In genomic region chr12:124837958-124838803, GRCh38 we compare ENCODE assay signal across 1 cellular context.
TF ChIP-seq lines count a peak whose summit lies in the region.

No MANE protein-coding gene starts in this region.

TF ChIP-seq in HepG2, 621 proteins besides CTCF, POLR2A, EP300 and RAD21 (continued from another document and continues in another):
- TF ChIP-seq, protein P1, sequence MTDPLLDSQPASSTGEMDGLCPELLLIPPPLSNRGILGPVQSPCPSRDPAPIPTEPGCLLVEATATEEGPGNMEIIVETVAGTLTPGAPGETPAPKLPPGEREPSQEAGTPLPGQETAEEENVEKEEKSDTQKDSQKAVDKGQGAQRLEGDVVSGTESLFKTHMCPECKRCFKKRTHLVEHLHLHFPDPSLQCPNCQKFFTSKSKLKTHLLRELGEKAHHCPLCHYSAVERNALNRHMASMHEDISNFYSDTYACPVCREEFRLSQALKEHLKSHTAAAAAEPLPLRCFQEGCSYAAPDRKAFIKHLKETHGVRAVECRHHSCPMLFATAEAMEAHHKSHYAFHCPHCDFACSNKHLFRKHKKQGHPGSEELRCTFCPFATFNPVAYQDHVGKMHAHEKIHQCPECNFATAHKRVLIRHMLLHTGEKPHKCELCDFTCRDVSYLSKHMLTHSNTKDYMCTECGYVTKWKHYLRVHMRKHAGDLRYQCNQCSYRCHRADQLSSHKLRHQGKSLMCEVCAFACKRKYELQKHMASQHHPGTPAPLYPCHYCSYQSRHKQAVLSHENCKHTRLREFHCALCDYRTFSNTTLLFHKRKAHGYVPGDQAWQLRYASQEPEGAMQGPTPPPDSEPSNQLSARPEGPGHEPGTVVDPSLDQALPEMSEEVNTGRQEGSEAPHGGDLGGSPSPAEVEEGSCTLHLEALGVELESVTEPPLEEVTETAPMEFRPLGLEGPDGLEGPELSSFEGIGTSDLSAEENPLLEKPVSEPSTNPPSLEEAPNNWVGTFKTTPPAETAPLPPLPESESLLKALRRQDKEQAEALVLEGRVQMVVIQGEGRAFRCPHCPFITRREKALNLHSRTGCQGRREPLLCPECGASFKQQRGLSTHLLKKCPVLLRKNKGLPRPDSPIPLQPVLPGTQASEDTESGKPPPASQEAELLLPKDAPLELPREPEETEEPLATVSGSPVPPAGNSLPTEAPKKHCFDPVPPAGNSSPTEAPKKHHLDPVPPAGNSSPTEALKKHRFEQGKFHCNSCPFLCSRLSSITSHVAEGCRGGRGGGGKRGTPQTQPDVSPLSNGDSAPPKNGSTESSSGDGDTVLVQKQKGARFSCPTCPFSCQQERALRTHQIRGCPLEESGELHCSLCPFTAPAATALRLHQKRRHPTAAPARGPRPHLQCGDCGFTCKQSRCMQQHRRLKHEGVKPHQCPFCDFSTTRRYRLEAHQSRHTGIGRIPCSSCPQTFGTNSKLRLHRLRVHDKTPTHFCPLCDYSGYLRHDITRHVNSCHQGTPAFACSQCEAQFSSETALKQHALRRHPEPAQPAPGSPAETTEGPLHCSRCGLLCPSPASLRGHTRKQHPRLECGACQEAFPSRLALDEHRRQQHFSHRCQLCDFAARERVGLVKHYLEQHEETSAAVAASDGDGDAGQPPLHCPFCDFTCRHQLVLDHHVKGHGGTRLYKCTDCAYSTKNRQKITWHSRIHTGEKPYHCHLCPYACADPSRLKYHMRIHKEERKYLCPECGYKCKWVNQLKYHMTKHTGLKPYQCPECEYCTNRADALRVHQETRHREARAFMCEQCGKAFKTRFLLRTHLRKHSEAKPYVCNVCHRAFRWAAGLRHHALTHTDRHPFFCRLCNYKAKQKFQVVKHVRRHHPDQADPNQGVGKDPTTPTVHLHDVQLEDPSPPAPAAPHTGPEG (CRISPR knock-in tag; IDR thresholded peaks at IDR 0.05), result peak; percentile 58; the same call in 1 of the 2 replicates
- peak; percentile 79; the same call in 1 of the 2 replicates for TF ChIP-seq MTERF4 (CRISPR knock-in tag; IDR thresholded peaks at IDR 0.05)
- no peak for TF ChIP-seq CBX2 (IDR thresholded peaks at IDR 0.05; ENCODE audit: low read depth, low read length)
- 0 out of 2 replicates have a peak, but pooled peaks have one; percentile 24 for TF ChIP-seq CBX2 (CRISPR knock-in tag; IDR thresholded peaks at IDR 0.05; ENCODE audit: low read depth)
- no peak for TF ChIP-seq ZNF562 (CRISPR knock-in tag; IDR thresholded peaks at IDR 0.05; ENCODE audit: borderline replicate concordance)
- TF ChIP-seq MED8 (CRISPR knock-in tag; IDR thresholded peaks at IDR 0.05; ENCODE audit: insufficient replicate concordance), result peak; percentile 68
- TF ChIP-seq, protein P2, sequence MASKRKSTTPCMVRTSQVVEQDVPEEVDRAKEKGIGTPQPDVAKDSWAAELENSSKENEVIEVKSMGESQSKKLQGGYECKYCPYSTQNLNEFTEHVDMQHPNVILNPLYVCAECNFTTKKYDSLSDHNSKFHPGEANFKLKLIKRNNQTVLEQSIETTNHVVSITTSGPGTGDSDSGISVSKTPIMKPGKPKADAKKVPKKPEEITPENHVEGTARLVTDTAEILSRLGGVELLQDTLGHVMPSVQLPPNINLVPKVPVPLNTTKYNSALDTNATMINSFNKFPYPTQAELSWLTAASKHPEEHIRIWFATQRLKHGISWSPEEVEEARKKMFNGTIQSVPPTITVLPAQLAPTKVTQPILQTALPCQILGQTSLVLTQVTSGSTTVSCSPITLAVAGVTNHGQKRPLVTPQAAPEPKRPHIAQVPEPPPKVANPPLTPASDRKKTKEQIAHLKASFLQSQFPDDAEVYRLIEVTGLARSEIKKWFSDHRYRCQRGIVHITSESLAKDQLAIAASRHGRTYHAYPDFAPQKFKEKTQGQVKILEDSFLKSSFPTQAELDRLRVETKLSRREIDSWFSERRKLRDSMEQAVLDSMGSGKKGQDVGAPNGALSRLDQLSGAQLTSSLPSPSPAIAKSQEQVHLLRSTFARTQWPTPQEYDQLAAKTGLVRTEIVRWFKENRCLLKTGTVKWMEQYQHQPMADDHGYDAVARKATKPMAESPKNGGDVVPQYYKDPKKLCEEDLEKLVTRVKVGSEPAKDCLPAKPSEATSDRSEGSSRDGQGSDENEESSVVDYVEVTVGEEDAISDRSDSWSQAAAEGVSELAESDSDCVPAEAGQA (IDR thresholded peaks at IDR 0.05; ENCODE audit: low read depth), result no peak
- TF ChIP-seq, protein P2 (CRISPR knock-in tag; IDR thresholded peaks at IDR 0.05; ENCODE audit: borderline replicate concordance), result no peak
- no peak for TF ChIP-seq ZBTB8A (CRISPR knock-in tag; IDR thresholded peaks at IDR 0.05; ENCODE audit: borderline replicate concordance, low read depth)
- TF ChIP-seq AKAP8 (CRISPR knock-in tag; IDR thresholded peaks at IDR 0.05), result peak; percentile 58; the same call in 1 of the 2 replicates
- TF ChIP-seq KLF13 (CRISPR knock-in tag; IDR thresholded peaks at IDR 0.05), result no peak
- peak; percentile 82; the same call in 1 of the 2 replicates for TF ChIP-seq SKIL (CRISPR knock-in tag; IDR thresholded peaks at IDR 0.05; ENCODE audit: borderline replicate concordance)
- peak; percentile 55; the same call in 1 of the 2 replicates for TF ChIP-seq MEIS1 (CRISPR knock-in tag; IDR thresholded peaks at IDR 0.05; ENCODE audit: borderline replicate concordance)
- TF ChIP-seq TCF7 (IDR thresholded peaks at IDR 0.05; ENCODE audit: low read depth), result peak; percentile 72; the same call in 1 of the 2 replicates
- no peak for TF ChIP-seq ZNF749 (CRISPR knock-in tag; IDR thresholded peaks at IDR 0.05; ENCODE audit: borderline replicate concordance)
- TF ChIP-seq SOX5 (CRISPR knock-in tag; IDR thresholded peaks at IDR 0.05; ENCODE audit: borderline replicate concordance), result peak; percentile 98
- no peak for TF ChIP-seq IKZF4 (CRISPR knock-in tag; IDR thresholded peaks at IDR 0.05; ENCODE audit: borderline replicate concordance, low read depth, not compliant biosample characterization)
- peak; percentile 40; the same call in 1 of the 2 replicates for TF ChIP-seq ZNF451 (CRISPR knock-in tag; IDR thresholded peaks at IDR 0.05)
- no peak for TF ChIP-seq GPN1 (CRISPR knock-in tag; IDR thresholded peaks at IDR 0.05; ENCODE audit: borderline replicate concordance)
- no peak for TF ChIP-seq TCF12 (IDR thresholded peaks at IDR 0.05)
- TF ChIP-seq TCF12 (CRISPR knock-in tag; IDR thresholded peaks at IDR 0.05), result no peak; the same call in 1 of the 2 replicates
- peak; percentile 60 for TF ChIP-seq ZBTB21 (CRISPR knock-in tag; IDR thresholded peaks at IDR 0.05)
- no peak for TF ChIP-seq ZNF124 (CRISPR knock-in tag; IDR thresholded peaks at IDR 0.05)
- no peak for TF ChIP-seq ZNF326 (CRISPR knock-in tag; IDR thresholded peaks at IDR 0.05; ENCODE audit: borderline replicate concordance)
- TF ChIP-seq, protein P3, sequence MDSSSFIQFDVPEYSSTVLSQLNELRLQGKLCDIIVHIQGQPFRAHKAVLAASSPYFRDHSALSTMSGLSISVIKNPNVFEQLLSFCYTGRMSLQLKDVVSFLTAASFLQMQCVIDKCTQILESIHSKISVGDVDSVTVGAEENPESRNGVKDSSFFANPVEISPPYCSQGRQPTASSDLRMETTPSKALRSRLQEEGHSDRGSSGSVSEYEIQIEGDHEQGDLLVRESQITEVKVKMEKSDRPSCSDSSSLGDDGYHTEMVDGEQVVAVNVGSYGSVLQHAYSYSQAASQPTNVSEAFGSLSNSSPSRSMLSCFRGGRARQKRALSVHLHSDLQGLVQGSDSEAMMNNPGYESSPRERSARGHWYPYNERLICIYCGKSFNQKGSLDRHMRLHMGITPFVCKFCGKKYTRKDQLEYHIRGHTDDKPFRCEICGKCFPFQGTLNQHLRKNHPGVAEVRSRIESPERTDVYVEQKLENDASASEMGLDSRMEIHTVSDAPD (CRISPR knock-in tag; IDR thresholded peaks at IDR 0.05), result no peak
- peak; percentile 80 for TF ChIP-seq CREM (IDR thresholded peaks at IDR 0.05)
- TF ChIP-seq CREM (CRISPR knock-in tag; IDR thresholded peaks at IDR 0.05), result no peak
- TF ChIP-seq ZNF362 (CRISPR knock-in tag; IDR thresholded peaks at IDR 0.05; ENCODE audit: borderline replicate concordance), result no peak; the same call in 1 of the 2 replicates
- no peak for TF ChIP-seq ZNF782 (CRISPR knock-in tag; IDR thresholded peaks at IDR 0.05; ENCODE audit: borderline replicate concordance)
- TF ChIP-seq, protein P4, sequence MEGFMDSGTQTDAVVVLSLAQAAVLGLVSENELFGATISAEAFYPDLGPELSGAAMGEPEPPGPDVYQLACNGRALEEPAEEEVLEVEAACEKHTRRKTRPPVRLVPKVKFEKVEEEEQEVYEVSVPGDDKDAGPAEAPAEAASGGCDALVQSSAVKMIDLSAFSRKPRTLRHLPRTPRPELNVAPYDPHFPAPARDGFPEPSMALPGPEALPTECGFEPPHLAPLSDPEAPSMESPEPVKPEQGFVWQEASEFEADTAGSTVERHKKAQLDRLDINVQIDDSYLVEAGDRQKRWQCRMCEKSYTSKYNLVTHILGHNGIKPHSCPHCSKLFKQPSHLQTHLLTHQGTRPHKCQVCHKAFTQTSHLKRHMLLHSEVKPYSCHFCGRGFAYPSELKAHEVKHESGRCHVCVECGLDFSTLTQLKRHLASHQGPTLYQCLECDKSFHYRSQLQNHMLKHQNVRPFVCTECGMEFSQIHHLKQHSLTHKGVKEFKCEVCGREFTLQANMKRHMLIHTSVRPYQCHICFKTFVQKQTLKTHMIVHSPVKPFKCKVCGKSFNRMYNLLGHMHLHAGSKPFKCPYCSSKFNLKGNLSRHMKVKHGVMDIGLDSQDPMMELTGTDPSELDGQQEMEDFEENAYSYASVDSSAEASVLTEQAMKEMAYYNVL (CRISPR knock-in tag; IDR thresholded peaks at IDR 0.05; ENCODE audit: borderline replicate concordance), result peak; percentile 89; the same call in 1 of the 2 replicates
- peak; percentile 42; the same call in 1 of the 2 replicates for TF ChIP-seq ZNF777 (CRISPR knock-in tag; IDR thresholded peaks at IDR 0.05)
- no peak; the same call in none of the 2 replicates for TF ChIP-seq TFDP1 (CRISPR knock-in tag; IDR thresholded peaks at IDR 0.05; ENCODE audit: borderline replicate concordance)
- peak; percentile 20; the same call in 1 of the 2 replicates for TF ChIP-seq ZNF3 (CRISPR knock-in tag; IDR thresholded peaks at IDR 0.05)
- TF ChIP-seq XRCC5 (optimal IDR thresholded peaks at IDR 0.05; ENCODE audit: low read length), result peak; percentile 53
- TF ChIP-seq ZUFSP (CRISPR knock-in tag; IDR thresholded peaks at IDR 0.05; ENCODE audit: borderline replicate concordance), result no peak
